In genomic region chr11:114762437-114762836, GRCh38 we compare ENCODE assay signal across 9 cellular contexts.
DNase-seq lines count a peak whose midpoint lies in the region; ATAC-seq and TF ChIP-seq lines count a peak whose summit lies in the region.
"Had no signal": no experiment of that assay in that cellular context is flagged by ENCODE, and none has a peak within 500 bp of the region (broad histone marks: within the 10 kb centered on the region; RNA-seq: fewer than 3 reads in every experiment).

No MANE protein-coding gene starts in this region.

- H4K20me1 ChIP-seq in OCI-LY1 (ENCODE audit: insufficient read depth, low read length): no peaks in the 10 kb centered on the region

- H3K4me3 ChIP-seq in OCI-LY1 (ENCODE audit: low read depth, low read length, poor library complexity, severe bottlenecking) (no peak overlapping the region), choroid plexus epithelial cell (ENCODE audit: low read depth, low read length) (no peak overlapping the region), left lung (no peak overlapping the region), transverse colon (no peak overlapping the region)

- H3K79me2 ChIP-seq in OCI-LY1 (ENCODE audit: insufficient read depth, low read length): no peaks in the 10 kb centered on the region

- H3F3A ChIP-seq in OCI-LY1 (ENCODE audit: insufficient read depth, low read length): no peaks in the 10 kb centered on the region

- no peak overlapping the region for H2AFZ ChIP-seq in OCI-LY1 (ENCODE audit: low read length)

- ATAC-seq in left lung: peak; percentile 95
- no peak for ATAC-seq in HG03354 (IDR thresholded peaks at IDR 0.05; ENCODE audit: poor library complexity, severe bottlenecking, unreplicated experiment)
- ATAC-seq in HG03280 (IDR thresholded peaks at IDR 0.05; ENCODE audit: unreplicated experiment): no peak
- ATAC-seq: activated naive CD4-positive, alpha-beta T cell treated with anti-CD3 and anti-CD28 coated beads, Interleukin-2, amount 50 U/mL, for 72 hours had no signal

- no peak for TF ChIP-seq EP300 in transverse colon (IDR thresholded peaks at IDR 0.05; ENCODE audit: low read depth)

- H3K36me3 ChIP-seq in OCI-LY1 (ENCODE audit: insufficient read depth, low read length) (no peaks in the 10 kb centered on the region), left lung (no peaks in the 10 kb centered on the region), transverse colon (no peaks in the 10 kb centered on the region)

- TF ChIP-seq POLR2A in transverse colon (IDR thresholded peaks at IDR 0.05): no peak

- H3K9ac ChIP-seq in OCI-LY1 (ENCODE audit: low read length): no peak overlapping the region

- peak; percentile 28 for DNase-seq in stimulated activated CD4-positive, alpha-beta T cell treated with anti-CD3 and anti-CD28 coated beads, Interleukin-15, amount 100 ng/mL, for 24 hours
- DNase-seq in stimulated activated CD4-positive, alpha-beta T cell treated with anti-CD3 and anti-CD28 coated beads, Interleukin-2, amount 100 ng/mL, for 48 hours: no peak
- DNase-seq in choroid plexus epithelial cell (ENCODE audit: low read depth) (peak; percentile 79), left lung (peak; percentile 55 to 80), transverse colon (peak; percentile 86)

- no peak overlapping the region for H3K27ac ChIP-seq in OCI-LY1 (ENCODE audit: low read depth, low read length, poor library complexity, severe bottlenecking)
- no peak overlapping the region for H3K27ac ChIP-seq in left lung
- H3K27ac ChIP-seq in transverse colon: no peak overlapping the region

- H3K4me2 ChIP-seq in OCI-LY1 (ENCODE audit: low read length): no peak overlapping the region

- H3K9me3 ChIP-seq in OCI-LY1 (ENCODE audit: low read length) (no peaks in the 10 kb centered on the region), left lung (no peaks in the 10 kb centered on the region), transverse colon (no peaks in the 10 kb centered on the region)

- no peaks in the 10 kb centered on the region for H3K27me3 ChIP-seq in OCI-LY1 (ENCODE audit: insufficient read depth, low read length)
- H3K27me3 ChIP-seq in left lung: no peaks in the 10 kb centered on the region
- H3K27me3 ChIP-seq in transverse colon: no peaks in the 10 kb centered on the region

- 0 to 1% methylated on average over 4 of the region's 4 CpGs for WGBS in transverse colon (ENCODE audit: low coverage in 1 of 2), 2 donors

- no peaks in the 10 kb centered on the region for H3K9me2 ChIP-seq in OCI-LY1 (ENCODE audit: low read depth, low read length)

- in situ Hi-C loops in transverse colon (cut with MboI; ENCODE audit: low pct_ligation_motif_present in 1 of 4, low pct_unique_long_range_greater_than_20kb in 1 of 4, low sequenced_read_pairs in 3 of 4): loop anchor here in 1 of 4 donors (25.0 kb wide), 1 partner anchor 425 kb away; no protein-coding TSS in a partner anchor

- intact Hi-C loops in left lung (cut with DNase I) (no loop called here), transverse colon (cut with DNase I; ENCODE audit: low total_unique reads) (loop anchor here (5.0 to 10.0 kb wide), 2 partner anchors 418 to 480 kb away; no protein-coding TSS in a partner anchor)

- H3K4me1 ChIP-seq in OCI-LY1 (ENCODE audit: insufficient read depth, low read length, severe bottlenecking) (no peaks in the 10 kb centered on the region), left lung (no peaks in the 10 kb centered on the region), transverse colon (peaks cover 0 to 3% (median 0%) of the 10 kb centered on the region in 4 donors)

- TF ChIP-seq CTCF in OCI-LY1 (IDR thresholded peaks at IDR 0.05; ENCODE audit: low read length): 0 out of 2 replicates have a peak, but pooled peaks have one; percentile 10
- TF ChIP-seq CTCF in choroid plexus epithelial cell (conservative IDR thresholded peaks at IDR 0.05; ENCODE audit: low read depth, low read length): peak; percentile 90
- peak; percentile 53 to 62 for TF ChIP-seq CTCF in left lung (IDR thresholded peaks at IDR 0.05)
- peak; percentile 65 to 79 (median 76) for TF ChIP-seq CTCF in transverse colon (IDR thresholded peaks at IDR 0.05)

Comparison
In these comparisons a context has a peak if more than half of its experiments do, and no peak if none do; other contexts are left out.
1. DNase-seq: peak in stimulated activated CD4-positive, alpha-beta T cell treated with anti-CD3 and anti-CD28 coated beads, Interleukin-15, amount 100 ng/mL, for 24 hours (single experiment), choroid plexus epithelial cell (single experiment), left lung (2 of 2) and transverse colon (single experiment); none in stimulated activated CD4-positive, alpha-beta T cell treated with anti-CD3 and anti-CD28 coated beads, Interleukin-2, amount 100 ng/mL, for 48 hours (0 of 2).
2. CTCF ChIP-seq: peak in every context shown above with its lines; median percentile 90 in choroid plexus epithelial cell; 76 in transverse colon; 58 in left lung; 10 in OCI-LY1.